Comparison of ENCODE assay signal across 11 cellular contexts in the genomic region with DNA sequence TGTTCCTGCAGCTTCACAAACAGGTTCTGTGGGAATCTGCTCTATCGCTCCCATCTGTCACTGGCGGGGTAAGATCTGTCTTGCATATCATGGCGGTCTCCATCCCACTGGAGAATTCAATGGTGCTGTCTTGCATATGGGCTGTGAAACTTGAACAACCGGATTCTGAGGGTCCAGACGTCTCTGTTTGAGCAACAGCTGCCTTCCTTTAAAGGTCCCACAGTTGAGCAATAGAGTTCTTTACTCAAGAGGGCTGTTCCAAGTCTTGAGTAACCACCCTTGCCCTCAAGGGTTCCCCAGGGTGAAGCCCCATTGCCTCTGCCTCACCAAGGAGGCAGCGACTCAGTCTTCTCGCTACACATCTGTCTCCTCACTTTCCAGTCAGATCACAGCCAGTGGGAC. TPM values are rescaled to one million over a fixed set of nuclear protein-coding genes. Genes with fewer than 3 reads are reported as not detected.
A peak's percentile ranks its signal among the peaks of the same experiment; 100 is the strongest.
DNase-seq lines count a peak whose midpoint lies in the region; ATAC-seq and TF ChIP-seq lines count a peak whose summit lies in the region.
"Had no signal": no experiment of that assay in that cellular context is flagged by ENCODE, and none has a peak within 500 bp of the region (broad histone marks: within the 10 kb centered on the region; RNA-seq: fewer than 3 reads in every experiment).

No MANE protein-coding gene starts in this region.

- ATAC-seq in mucosa of descending colon = peak; percentile 28
- ATAC-seq in HG02571 (IDR thresholded peaks at IDR 0.05; ENCODE audit: unreplicated experiment) = no peak

- no peak overlapping the region for H3K9ac ChIP-seq in colonic mucosa (ENCODE audit: low read depth in 2 of 2, low read length in 2 of 2)

- intact Hi-C loops in colonic mucosa (cut with DNase I) = no loop called here
- intact Hi-C loops in mucosa of descending colon (cut with DNase I, micrococcal nuclease) = no loop called here

- H3K27ac ChIP-seq in colonic mucosa = no peak overlapping the region

- H3K4me3 ChIP-seq in colonic mucosa (no peak overlapping the region), mucosa of descending colon (no peak overlapping the region)

- H3K36me3 ChIP-seq in colonic mucosa (no peaks in the 10 kb centered on the region), mucosa of descending colon (ENCODE audit: low read depth) (no peaks in the 10 kb centered on the region)

- no peaks in the 10 kb centered on the region for H3K27me3 ChIP-seq in colonic mucosa

- H3K4me1 ChIP-seq in colonic mucosa = peaks cover 10% of the 10 kb centered on the region
- peaks cover 18% of the 10 kb centered on the region for H3K4me1 ChIP-seq in mucosa of descending colon (ENCODE audit: low read depth)

- H3K9me3 ChIP-seq in colonic mucosa (no peaks in the 10 kb centered on the region), mucosa of descending colon (no peaks in the 10 kb centered on the region)

- no peak for TF ChIP-seq CTCF in colonic mucosa (IDR thresholded peaks at IDR 0.05)
- no peak for TF ChIP-seq CTCF in mucosa of descending colon (IDR thresholded peaks at IDR 0.05)

- DNase-seq in AML-193 (lab: John Stamatoyannopoulos, UW) (peak; percentile 77 to 83), Kasumi-1 (lab: John Stamatoyannopoulos, UW) (peak; percentile 52 to 76), colonic mucosa (peak; percentile 33), mucosa of descending colon (no peak), NCI-H69 (lab: John Stamatoyannopoulos, UW) (no peak), NCI-H1930 (lab: John Stamatoyannopoulos, UW) (no peak)
- DNase-seq in activated CD4-positive, CD25-positive, alpha-beta regulatory T cell treated with anti-CD3 and anti-CD28 coated beads, Interleukin-2, amount 50 U/mL, for 72 hours = no peak
- DNase-seq: CD4-positive, CD25-positive, alpha-beta regulatory T cell; NCI-H774; T-helper 2 cell had no signal

RNA-seq across cellular contexts. Expression of gene ZFHX3, which starts 50.8 kb away (rescaled TPM):
- 10 to 100 TPM; 10.5 to 12.8 TPM for total RNA-seq in colonic mucosa
- 10 to 100 TPM; 13.8 to 36.0 (median 15.5) TPM for total RNA-seq in mucosa of descending colon

Comparison
In these comparisons a context has a peak if more than half of its experiments do, and no peak if none do; other contexts are left out.
1. DNase-seq: peak in AML-193 (2 of 2), Kasumi-1 (2 of 2) and colonic mucosa (single experiment); none in mucosa of descending colon (0 of 3), activated CD4-positive, CD25-positive, alpha-beta regulatory T cell treated with anti-CD3 and anti-CD28 coated beads, Interleukin-2, amount 50 U/mL, for 72 hours (single experiment), NCI-H69 (single experiment) and NCI-H1930 (0 of 2).